In the genomic region with DNA sequence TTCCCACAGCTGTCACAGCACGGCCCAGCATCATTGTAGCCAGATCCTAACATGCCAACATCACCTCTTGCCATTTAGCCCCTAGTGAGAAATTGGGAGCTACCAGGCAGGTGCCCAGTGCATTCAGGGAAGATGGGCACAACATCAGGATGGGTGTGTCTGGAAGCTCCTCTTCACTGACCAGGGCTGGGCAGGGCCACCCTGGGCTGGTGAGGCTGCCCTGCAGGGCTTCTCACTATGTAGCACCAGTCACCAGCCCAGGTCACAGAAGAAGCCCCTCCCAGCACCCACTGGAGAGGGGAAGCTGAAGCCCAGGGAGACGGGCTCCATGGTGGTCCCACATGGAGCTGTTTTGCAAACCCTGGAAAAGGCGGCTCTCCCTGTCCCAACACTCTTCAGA, we compare ENCODE assay signal across 23 cellular contexts.
"Had no signal": no experiment of that assay in that cellular context is flagged by ENCODE, and none has a peak within 500 bp of the region (broad histone marks: within the 10 kb centered on the region; RNA-seq: fewer than 3 reads in every experiment).

No MANE protein-coding gene starts in this region.

- H3K27ac ChIP-seq: body of pancreas, cardiac muscle cell, hepatocyte, right lobe of liver, skin epidermis, thyroid gland, uterus had no signal

- H3K27me3 ChIP-seq: body of pancreas, cardiac muscle cell, hepatocyte, right lobe of liver, thyroid gland, uterus had no signal

- H3K4me3 ChIP-seq: body of pancreas, cardiac muscle cell, hepatocyte, mucosa of descending colon, right lobe of liver, skin epidermis, thyroid gland, uterus had no signal

- H3K36me3 ChIP-seq: uterus had no signal

- DNase-seq: activated effector memory CD4-positive, alpha-beta T cell treated with anti-CD3 and anti-CD28 coated beads, Interleukin-2, amount 50 U/mL, for 16 hours; activated naive CD4-positive, alpha-beta T cell treated with anti-CD3 and anti-CD28 coated beads, Interleukin-2, amount 50 U/mL, for 16 hours; activated naive CD8-positive, alpha-beta T cell treated with anti-CD3 and anti-CD28 coated beads, Interleukin-2, amount 50 U/mL, for 24 hours; activated T-cell treated with anti-CD3 and anti-CD28 coated beads, Interleukin-2, amount 50 U/mL, for 72 hours; anterior cingulate cortex; body of pancreas; effector CD8-positive, alpha-beta T cell; foreskin melanocyte; glutamatergic neuron; mesenchymal stem cell; mucosa of descending colon; nephron progenitor cell; nucleus accumbens; stimulated activated CD4-positive, alpha-beta T cell treated with anti-CD3 and anti-CD28 coated beads, Interleukin-1b, Interleukin-23, amount 100 ng/mL, for 48 hours; substantia nigra; T-helper 1 cell; thyroid gland; uterus had no signal

- H3K4me1 ChIP-seq: body of pancreas, thyroid gland, uterus had no signal

- ATAC-seq: activated naive CD8-positive, alpha-beta T cell treated with anti-CD3 and anti-CD28 coated beads, Interleukin-2, amount 50 U/mL, for 24 hours; activated T-cell treated with anti-CD3 and anti-CD28 coated beads, Interleukin-2, amount 50 U/mL, for 72 hours; body of pancreas; mucosa of descending colon; right lobe of liver; WTC11 had no signal

- H3K9me3 ChIP-seq: body of pancreas, mucosa of descending colon, right lobe of liver, thyroid gland, uterus had no signal
